8 cellular contexts compared by ENCODE assay signal in the genomic region with DNA sequence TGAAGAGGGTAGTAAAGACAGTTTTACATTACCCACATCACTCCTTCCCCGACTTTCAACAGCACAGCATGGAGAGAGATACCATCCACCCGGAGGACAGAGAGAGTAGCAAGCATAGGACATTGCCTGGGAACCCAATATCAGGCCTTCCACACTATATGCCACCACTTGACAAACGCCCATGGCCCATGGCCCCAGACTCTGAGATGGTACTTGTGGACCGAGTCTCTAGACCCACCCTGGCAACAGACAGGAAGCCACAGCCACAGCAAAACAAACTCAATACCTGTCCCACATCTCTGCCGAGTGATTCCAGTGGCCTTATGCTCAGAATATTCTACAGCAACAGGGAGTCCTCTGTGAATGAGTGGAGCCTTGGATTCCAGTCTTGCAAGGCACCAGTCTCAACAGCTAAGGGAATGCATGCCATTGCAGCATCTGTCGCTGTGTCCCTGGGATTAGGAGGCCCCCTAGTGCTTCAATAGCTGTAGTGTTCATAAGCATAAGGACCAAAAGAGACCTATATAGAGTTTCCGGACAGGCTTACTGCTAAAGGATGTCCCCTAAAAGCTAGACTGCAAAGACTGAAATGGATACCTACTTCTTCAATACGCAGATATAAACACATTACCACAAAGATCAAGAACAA. TPM values are rescaled to one million over a fixed set of nuclear protein-coding genes. Genes with fewer than 3 reads are reported as not detected.
A peak's percentile ranks its signal among the peaks of the same experiment; 100 is the strongest.
DNase-seq lines count a peak whose midpoint lies in the region; ATAC-seq and TF ChIP-seq lines count a peak whose summit lies in the region.

No MANE protein-coding gene starts in this region.

- no peak overlapping the region for H3K27ac ChIP-seq in KMS-11
- no peak overlapping the region for H3K27ac ChIP-seq in vagina

- H3K79me2 ChIP-seq in KMS-11 (ENCODE audit: insufficient read depth, low read depth): no peaks in the 10 kb centered on the region

- H3K27me3 ChIP-seq in KMS-11 (ENCODE audit: insufficient read depth, low read depth) (no peaks in the 10 kb centered on the region), vagina (no peaks in the 10 kb centered on the region)

- no peaks in the 10 kb centered on the region for H3K36me3 Mint-ChIP-seq in activated CD8-positive, alpha-beta memory T cell treated with anti-CD3 and anti-CD28 coated beads, Interleukin-2, amount 10 ng/mL, durations not matched to agents 7 days and 5 days
- no peaks in the 10 kb centered on the region for H3K36me3 Mint-ChIP-seq in memory B cell

- H3K4me2 ChIP-seq in KMS-11: no peak overlapping the region

- DNase-seq in activated CD8-positive, alpha-beta memory T cell treated with anti-CD3 and anti-CD28 coated beads, Interleukin-2, amount 10 ng/mL, durations not matched to agents 7 days and 5 days: peak; percentile 45
- no peak for DNase-seq in activated CD8-positive, alpha-beta memory T cell treated with anti-CD3 and anti-CD28 coated beads for 24 hours
- DNase-seq in SKM-1 treated with dmso at 0.1 percent for 144 hours (lab: John Stamatoyannopoulos, UW; ENCODE audit: unreplicated experiment): peak; percentile 30
- peak; percentile 69 for DNase-seq in choroid plexus epithelial cell (ENCODE audit: low read depth)
- DNase-seq in memory B cell (ENCODE audit: low spot score in 2 of 2): no peak
- no peak for DNase-seq in vagina (ENCODE audit: extremely low spot score in 2 of 2)

- H3K4me3 Mint-ChIP-seq in activated CD8-positive, alpha-beta memory T cell treated with anti-CD3 and anti-CD28 coated beads, Interleukin-2, amount 10 ng/mL, durations not matched to agents 7 days and 5 days: no peak overlapping the region
- no peak overlapping the region for H3K4me3 Mint-ChIP-seq in memory B cell

- H2AFZ ChIP-seq in KMS-11 (ENCODE audit: low read depth): no peak overlapping the region

- H3K27ac Mint-ChIP-seq in activated CD8-positive, alpha-beta memory T cell treated with anti-CD3 and anti-CD28 coated beads, Interleukin-2, amount 10 ng/mL, durations not matched to agents 7 days and 5 days: no peak overlapping the region
- H3K27ac Mint-ChIP-seq in memory B cell: no peak overlapping the region

- no peak for TF ChIP-seq POLR2A in vagina (IDR thresholded peaks at IDR 0.05)

- peaks cover 68% of the 10 kb centered on the region for H3K27me3 Mint-ChIP-seq in activated CD8-positive, alpha-beta memory T cell treated with anti-CD3 and anti-CD28 coated beads, Interleukin-2, amount 10 ng/mL, durations not matched to agents 7 days and 5 days
- H3K27me3 Mint-ChIP-seq in memory B cell: peaks cover 10% of the 10 kb centered on the region

- CTCF ChIA-PET in activated CD8-positive, alpha-beta memory T cell treated with anti-CD3 and anti-CD28 coated beads, Interleukin-2, amount 10 ng/mL, durations not matched to agents 7 days and 5 days (lab: Charles Lee): interaction anchor here (1.1 kb wide), 1 partner anchor 74 kb away, joined by 13 read pairs; no protein-coding TSS in a partner anchor

- intact Hi-C loops in vagina (cut with DNase I): no loop called here

- no peaks in the 10 kb centered on the region for H3K9me3 ChIP-seq in vagina

- H3K4me1 ChIP-seq in KMS-11 (ENCODE audit: low read depth, poor library complexity, severe bottlenecking) (no peaks in the 10 kb centered on the region), vagina (no peaks in the 10 kb centered on the region)

- ATAC-seq in activated CD8-positive, alpha-beta memory T cell treated with anti-CD3 and anti-CD28 coated beads, Interleukin-2, amount 10 ng/mL, durations not matched to agents 7 days and 5 days: peak; percentile 76
- ATAC-seq in GM21528 (IDR thresholded peaks at IDR 0.05; ENCODE audit: low FRiP score, unreplicated experiment) (peak; percentile 78), memory B cell (ENCODE audit: low read depth) (peak; percentile 72)

- H3K9ac ChIP-seq in KMS-11: no peak overlapping the region

- peak; percentile 63 for TF ChIP-seq CTCF in KMS-11 (conservative IDR thresholded peaks at IDR 0.05; ENCODE audit: low read depth, low read length)
- peak; percentile 64 for TF ChIP-seq CTCF in choroid plexus epithelial cell (conservative IDR thresholded peaks at IDR 0.05; ENCODE audit: low read depth, low read length)
- TF ChIP-seq CTCF in vagina (IDR thresholded peaks at IDR 0.05): no peak

- H3K9me3 Mint-ChIP-seq in activated CD8-positive, alpha-beta memory T cell treated with anti-CD3 and anti-CD28 coated beads, Interleukin-2, amount 10 ng/mL, durations not matched to agents 7 days and 5 days (ENCODE audit: low read depth): no peaks in the 10 kb centered on the region
- no peaks in the 10 kb centered on the region for H3K9me3 Mint-ChIP-seq in memory B cell

- H3K36me3 ChIP-seq in KMS-11 (ENCODE audit: insufficient read depth) (no peaks in the 10 kb centered on the region), vagina (no peaks in the 10 kb centered on the region)

- H3K4me3 ChIP-seq in KMS-11 (IDR thresholded peaks at IDR 0.05; ENCODE audit: insufficient read depth, low read depth, low read length): no peak overlapping the region
- H3K4me3 ChIP-seq in choroid plexus epithelial cell (ENCODE audit: low read depth, low read length): no peak overlapping the region
- no peak overlapping the region for H3K4me3 ChIP-seq in vagina

- H3K4me1 Mint-ChIP-seq in activated CD8-positive, alpha-beta memory T cell treated with anti-CD3 and anti-CD28 coated beads, Interleukin-2, amount 10 ng/mL, durations not matched to agents 7 days and 5 days: peaks cover 7% of the 10 kb centered on the region
- H3K4me1 Mint-ChIP-seq in memory B cell: peaks cover 3% of the 10 kb centered on the region

- no peaks in the 10 kb centered on the region for H4K20me1 ChIP-seq in KMS-11 (ENCODE audit: insufficient read depth)

RNA-seq across cellular contexts. Expression of a gene that starts 14.7 kb away (rescaled TPM):
- not detected for total RNA-seq in activated CD8-positive, alpha-beta memory T cell treated with anti-CD3 and anti-CD28 coated beads, Interleukin-2, amount 10 ng/mL, durations not matched to agents 7 days and 5 days
- not detected for total RNA-seq in vagina

Comparison
In these comparisons a context has a peak if more than half of its experiments do, and no peak if none do; other contexts are left out.
1. DNase-seq: peak in activated CD8-positive, alpha-beta memory T cell treated with anti-CD3 and anti-CD28 coated beads, Interleukin-2, amount 10 ng/mL, durations not matched to agents 7 days and 5 days (single experiment), SKM-1 treated with dmso at 0.1 percent for 144 hours (single experiment) and choroid plexus epithelial cell (single experiment); none in activated CD8-positive, alpha-beta memory T cell treated with anti-CD3 and anti-CD28 coated beads for 24 hours (single experiment), memory B cell (0 of 2) and vagina (0 of 2).
2. CTCF ChIP-seq: peak in KMS-11 (single experiment) and choroid plexus epithelial cell (single experiment); none in vagina (0 of 3).
3. Peak in every context shown above with its lines, with median percentiles within 50 percentile points of each other: ATAC-seq.